In the genomic region with DNA sequence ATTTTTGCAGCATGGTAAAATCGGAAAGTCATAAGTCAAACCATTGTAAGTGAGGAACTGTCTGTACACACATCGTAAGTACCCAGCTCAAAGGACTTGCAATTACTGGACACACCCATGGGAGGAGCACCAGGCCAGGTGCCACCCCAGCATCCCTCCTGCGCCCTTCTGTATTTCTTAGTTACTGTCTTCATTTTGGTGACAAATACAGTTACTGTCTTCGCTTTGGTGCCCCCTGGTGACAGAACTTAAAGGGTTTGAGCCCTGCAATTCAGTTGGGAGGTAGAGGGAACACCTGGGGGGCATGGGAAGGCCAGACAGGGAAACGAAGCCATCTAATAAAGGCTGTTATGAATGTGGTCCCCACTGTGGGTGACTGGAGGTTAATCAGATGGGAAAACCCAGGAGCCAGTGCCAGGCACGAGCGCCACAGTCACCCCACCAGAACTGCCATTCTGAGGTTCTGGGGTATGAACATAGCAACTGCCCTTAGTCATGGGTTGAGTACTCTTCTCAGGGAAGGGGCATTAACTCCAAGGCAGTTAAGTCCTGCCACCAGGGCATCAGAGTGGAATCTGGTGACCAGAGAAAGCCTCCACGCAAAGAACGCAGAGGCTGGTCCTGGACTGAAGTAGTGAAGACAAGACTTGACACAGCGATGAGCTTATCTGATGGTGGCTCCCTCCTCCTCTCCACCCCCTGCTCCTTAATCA, we compare ENCODE assay signal across 1 cellular context.
TF ChIP-seq lines count a peak whose summit lies in the region.

No MANE protein-coding gene starts in this region.

TF ChIP-seq in HCT116, 20 proteins besides CTCF, POLR2A, EP300 and RAD21 (continued from another document):
- TF ChIP-seq ZBTB33 (IDR thresholded peaks at IDR 0.05; ENCODE audit: extremely low read depth, insufficient replicate concordance, low read length), result no peak
- TF ChIP-seq ZFX (IDR thresholded peaks at IDR 0.05), result no peak
- no peak for TF ChIP-seq EGR1 (IDR thresholded peaks at IDR 0.05; ENCODE audit: low read depth)
- no peak for TF ChIP-seq CBX3 (IDR thresholded peaks at IDR 0.05; ENCODE audit: low read depth)
